ENCODE assay signal across 18 cellular contexts in genomic region chr11:125588505-125588904, GRCh38. TPM values are rescaled to one million over a fixed set of nuclear protein-coding genes. Genes with fewer than 3 reads are reported as not detected.
DNase-seq lines count a peak whose midpoint lies in the region; ATAC-seq and TF ChIP-seq lines count a peak whose summit lies in the region.
"Had no signal": no experiment of that assay in that cellular context is flagged by ENCODE, and none has a peak within 500 bp of the region (broad histone marks: within the 10 kb centered on the region; RNA-seq: fewer than 3 reads in every experiment).

No MANE protein-coding gene starts in this region.

- H3K27me3 ChIP-seq in sigmoid colon, result no peaks in the 10 kb centered on the region
- H3K27me3 ChIP-seq: BLaER1 treated with 17β-estradiol and CSF1 and Interleukin-3, amounts not matched to agents 10 nM and 100 nM; left lung had no signal

- TF ChIP-seq EP300 in sigmoid colon (IDR thresholded peaks at IDR 0.05), result no peak

- peaks cover 0 to 15% (median 10%) of the 10 kb centered on the region in 4 donors for H3K4me1 ChIP-seq in sigmoid colon

- CTCF ChIA-PET in RWPE1 (lab: Yijun Ruan, JAX), result no interaction called here

- H3K36me3 ChIP-seq in sigmoid colon, result peaks cover 0 to 19% (median 4%) of the 10 kb centered on the region in 4 donors

- WGBS in sigmoid colon, 2 donors, result 59 to 68% methylated on average over 3 of the region's 3 CpGs

- POLR2A ChIA-PET in RWPE1 (lab: Yijun Ruan, JAX; ENCODE audit: low non-redundant PET), result no interaction called here

- H3K27ac ChIP-seq in RWPE1 (no peak overlapping the region), sigmoid colon (no peak overlapping the region)
- H3K27ac ChIP-seq: BLaER1 treated with 17β-estradiol and CSF1 and Interleukin-3, amounts not matched to agents 10 nM and 100 nM; left lung; skin epidermis; thoracic aorta had no signal

- TF ChIP-seq POLR2A in sigmoid colon (IDR thresholded peaks at IDR 0.05), result no peak

- intact Hi-C loops in sigmoid colon (cut with DNase I), result no loop called here

- ATAC-seq in HG02798 (IDR thresholded peaks at IDR 0.05; ENCODE audit: poor library complexity, unreplicated experiment), result no peak
- ATAC-seq: activated CD4-positive, CD25-positive, alpha-beta regulatory T cell treated with anti-CD3 and anti-CD28 coated beads, Interleukin-2, amount 50 U/mL, for 24 hours; effector memory CD8-positive, alpha-beta T cell; left lung had no signal

- no peaks in the 10 kb centered on the region for H3K9me3 ChIP-seq in sigmoid colon
- H3K9me3 ChIP-seq: BLaER1 treated with 17β-estradiol and CSF1 and Interleukin-3, amounts not matched to agents 10 nM and 100 nM; left lung; thoracic aorta had no signal

- TF ChIP-seq CTCF in RWPE1 (conservative IDR thresholded peaks at IDR 0.05; ENCODE audit: low read depth) (no peak), fibroblast of the aortic adventitia (IDR thresholded peaks at IDR 0.05; ENCODE audit: insufficient read depth, low read length) (no peak), sigmoid colon (IDR thresholded peaks at IDR 0.05) (no peak)

- no peak overlapping the region for H3K4me3 ChIP-seq in fibroblast of the aortic adventitia (ENCODE audit: low read depth, low read length)
- no peak overlapping the region for H3K4me3 ChIP-seq in sigmoid colon
- H3K4me3 ChIP-seq: BLaER1 treated with 17β-estradiol and CSF1 and Interleukin-3, amounts not matched to agents 10 nM and 100 nM; left lung; skin epidermis; thoracic aorta had no signal

- in situ Hi-C loops in ACHN (cut with HindIII; ENCODE audit: low pct_ligation_motif_present, low pct_unique_long_range_greater_than_20kb, low sequenced_read_pairs), result no loop called here

- DNase-seq in ACHN (peak; percentile 28), COLO829 (ENCODE audit: low spot score) (peak; percentile 9), RWPE1 (ENCODE audit: low spot score) (peak; percentile 13), fibroblast of the aortic adventitia (ENCODE audit: low read depth) (peak; percentile 60), SIG-M5 treated with dmso at 0.1 percent for 504 hours (lab: John Stamatoyannopoulos, UW; ENCODE audit: unreplicated experiment) (no peak), sigmoid colon (no peak)
- DNase-seq: central memory CD4-positive, alpha-beta T cell; DND-41; effector memory CD8-positive, alpha-beta T cell; left lung; NCI-H2029; NCI-H524; RPMI8226 had no signal

RNA-seq across cellular contexts. Expression of gene STT3A, which starts 4.1 kb away (rescaled TPM):
- total RNA-seq in fibroblast of the aortic adventitia (ENCODE audit: low replicate concordance), result 285 and 375 TPM in 2 replicates
- 10 to 100 TPM; 34.8 to 60.3 (median 52.9) TPM for total RNA-seq in sigmoid colon
- polyA plus RNA-seq in sigmoid colon, result 10 to 100 TPM; 10.8 to 62.7 (median 20.3) TPM

RNA-seq across cellular contexts. Expression of gene EI24, which starts 19.2 kb away (rescaled TPM):
- total RNA-seq in fibroblast of the aortic adventitia (ENCODE audit: low replicate concordance) (94.5 and 153 TPM in 2 replicates), sigmoid colon (100 to 1,000 TPM in 1 of 4 donors, 10 to 100 TPM in 3; 74.5 to 109 (median 86.6) TPM)
- polyA plus RNA-seq in sigmoid colon, result 10 to 100 TPM; 46.2 to 77.8 (median 65.5) TPM

RNA-seq across cellular contexts. Expression of gene CHEK1, which starts 36.5 kb away (rescaled TPM):
- 8.7 and 49.5 TPM in 2 replicates for total RNA-seq in fibroblast of the aortic adventitia (ENCODE audit: low replicate concordance)
- total RNA-seq in sigmoid colon, result 10 to 100 TPM in 1 of 4 donors, 1 to 10 TPM in 3; 2.5 to 12.9 (median 7.2) TPM
- polyA plus RNA-seq in sigmoid colon, result 10 to 100 TPM in 1 of 3 donors, 1 to 10 TPM in 2; 4.4 to 18.6 (median 8.4) TPM

Comparison
In these comparisons a context has a peak if more than half of its experiments do, and no peak if none do; other contexts are left out.
1. DNase-seq: peak in ACHN (single experiment), COLO829 (single experiment), RWPE1 (single experiment) and fibroblast of the aortic adventitia (single experiment); none in SIG-M5 treated with dmso at 0.1 percent for 504 hours (single experiment) and sigmoid colon (single experiment).